Comparison of ENCODE assay signal across 1 cellular context in the genomic region with DNA sequence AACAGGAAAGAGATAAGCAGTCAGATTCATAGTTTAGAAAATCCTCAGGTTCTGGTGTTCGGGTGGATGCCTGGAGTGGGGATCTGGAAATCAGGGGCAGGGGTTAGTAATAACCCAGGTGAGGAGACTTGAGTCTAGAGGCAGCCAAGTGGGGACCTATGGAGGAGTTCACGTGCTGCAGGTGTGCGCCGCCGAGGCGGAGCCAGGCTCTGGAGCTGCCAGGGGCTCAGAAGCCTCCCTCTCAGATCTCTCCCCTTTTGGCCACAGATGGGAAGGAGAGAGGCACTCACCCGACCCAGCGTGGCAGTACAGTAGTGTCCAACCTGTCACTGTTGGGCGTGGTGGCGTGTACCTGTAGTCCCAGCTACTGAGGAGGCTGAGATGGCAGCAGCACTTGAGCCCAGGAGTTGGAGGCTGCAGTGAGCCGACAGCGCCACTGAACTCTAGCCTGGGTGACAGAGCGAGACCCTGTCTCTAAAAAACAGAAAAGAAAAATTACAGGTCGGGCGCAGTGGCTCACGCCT.
TF ChIP-seq lines count a peak whose summit lies in the region.

No MANE protein-coding gene starts in this region.

TF ChIP-seq in SK-N-SH treated with all-trans-retinoic acid at 6 μM for 48 hours, 23 proteins besides CTCF, POLR2A, EP300 and RAD21:
- TF ChIP-seq, protein P1, sequence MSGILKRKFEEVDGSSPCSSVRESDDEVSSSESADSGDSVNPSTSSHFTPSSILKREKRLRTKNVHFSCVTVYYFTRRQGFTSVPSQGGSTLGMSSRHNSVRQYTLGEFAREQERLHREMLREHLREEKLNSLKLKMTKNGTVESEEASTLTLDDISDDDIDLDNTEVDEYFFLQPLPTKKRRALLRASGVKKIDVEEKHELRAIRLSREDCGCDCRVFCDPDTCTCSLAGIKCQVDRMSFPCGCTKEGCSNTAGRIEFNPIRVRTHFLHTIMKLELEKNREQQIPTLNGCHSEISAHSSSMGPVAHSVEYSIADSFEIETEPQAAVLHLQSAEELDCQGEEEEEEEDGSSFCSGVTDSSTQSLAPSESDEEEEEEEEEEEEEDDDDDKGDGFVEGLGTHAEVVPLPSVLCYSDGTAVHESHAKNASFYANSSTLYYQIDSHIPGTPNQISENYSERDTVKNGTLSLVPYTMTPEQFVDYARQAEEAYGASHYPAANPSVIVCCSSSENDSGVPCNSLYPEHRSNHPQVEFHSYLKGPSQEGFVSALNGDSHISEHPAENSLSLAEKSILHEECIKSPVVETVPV (CRISPR knock-in tag; IDR thresholded peaks at IDR 0.05), result no peak
- TF ChIP-seq, protein P2, sequence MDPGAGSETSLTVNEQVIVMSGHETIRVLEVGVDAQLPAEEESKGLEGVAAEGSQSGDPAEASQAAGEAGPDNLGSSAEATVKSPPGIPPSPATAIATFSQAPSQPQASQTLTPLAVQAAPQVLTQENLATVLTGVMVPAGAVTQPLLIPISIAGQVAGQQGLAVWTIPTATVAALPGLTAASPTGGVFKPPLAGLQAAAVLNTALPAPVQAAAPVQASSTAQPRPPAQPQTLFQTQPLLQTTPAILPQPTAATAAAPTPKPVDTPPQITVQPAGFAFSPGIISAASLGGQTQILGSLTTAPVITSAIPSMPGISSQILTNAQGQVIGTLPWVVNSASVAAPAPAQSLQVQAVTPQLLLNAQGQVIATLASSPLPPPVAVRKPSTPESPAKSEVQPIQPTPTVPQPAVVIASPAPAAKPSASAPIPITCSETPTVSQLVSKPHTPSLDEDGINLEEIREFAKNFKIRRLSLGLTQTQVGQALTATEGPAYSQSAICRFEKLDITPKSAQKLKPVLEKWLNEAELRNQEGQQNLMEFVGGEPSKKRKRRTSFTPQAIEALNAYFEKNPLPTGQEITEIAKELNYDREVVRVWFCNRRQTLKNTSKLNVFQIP (CRISPR knock-in tag; IDR thresholded peaks at IDR 0.05; ENCODE audit: borderline replicate concordance, low read depth), result no peak
- TF ChIP-seq TCF4 (CRISPR knock-in tag; IDR thresholded peaks at IDR 0.05; ENCODE audit: borderline replicate concordance) (no peak), CSDC2 (CRISPR knock-in tag; IDR thresholded peaks at IDR 0.05) (no peak), GLIS3 (CRISPR knock-in tag; IDR thresholded peaks at IDR 0.05) (no peak), TOX (CRISPR knock-in tag; IDR thresholded peaks at IDR 0.05; ENCODE audit: borderline replicate concordance) (no peak), ZNF8 (CRISPR knock-in tag; IDR thresholded peaks at IDR 0.05) (no peak), BACH2 (CRISPR knock-in tag; IDR thresholded peaks at IDR 0.05; ENCODE audit: borderline replicate concordance) (no peak), ZFP30 (CRISPR knock-in tag; IDR thresholded peaks at IDR 0.05) (no peak)
- TF ChIP-seq, protein P3, sequence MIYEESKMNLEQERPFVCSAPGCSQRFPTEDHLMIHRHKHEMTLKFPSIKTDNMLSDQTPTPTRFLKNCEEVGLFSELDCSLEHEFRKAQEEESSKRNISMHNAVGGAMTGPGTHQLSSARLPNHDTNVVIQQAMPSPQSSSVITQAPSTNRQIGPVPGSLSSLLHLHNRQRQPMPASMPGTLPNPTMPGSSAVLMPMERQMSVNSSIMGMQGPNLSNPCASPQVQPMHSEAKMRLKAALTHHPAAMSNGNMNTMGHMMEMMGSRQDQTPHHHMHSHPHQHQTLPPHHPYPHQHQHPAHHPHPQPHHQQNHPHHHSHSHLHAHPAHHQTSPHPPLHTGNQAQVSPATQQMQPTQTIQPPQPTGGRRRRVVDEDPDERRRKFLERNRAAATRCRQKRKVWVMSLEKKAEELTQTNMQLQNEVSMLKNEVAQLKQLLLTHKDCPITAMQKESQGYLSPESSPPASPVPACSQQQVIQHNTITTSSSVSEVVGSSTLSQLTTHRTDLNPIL (CRISPR knock-in tag; IDR thresholded peaks at IDR 0.05; ENCODE audit: low read depth), result no peak
- TF ChIP-seq, protein P4, sequence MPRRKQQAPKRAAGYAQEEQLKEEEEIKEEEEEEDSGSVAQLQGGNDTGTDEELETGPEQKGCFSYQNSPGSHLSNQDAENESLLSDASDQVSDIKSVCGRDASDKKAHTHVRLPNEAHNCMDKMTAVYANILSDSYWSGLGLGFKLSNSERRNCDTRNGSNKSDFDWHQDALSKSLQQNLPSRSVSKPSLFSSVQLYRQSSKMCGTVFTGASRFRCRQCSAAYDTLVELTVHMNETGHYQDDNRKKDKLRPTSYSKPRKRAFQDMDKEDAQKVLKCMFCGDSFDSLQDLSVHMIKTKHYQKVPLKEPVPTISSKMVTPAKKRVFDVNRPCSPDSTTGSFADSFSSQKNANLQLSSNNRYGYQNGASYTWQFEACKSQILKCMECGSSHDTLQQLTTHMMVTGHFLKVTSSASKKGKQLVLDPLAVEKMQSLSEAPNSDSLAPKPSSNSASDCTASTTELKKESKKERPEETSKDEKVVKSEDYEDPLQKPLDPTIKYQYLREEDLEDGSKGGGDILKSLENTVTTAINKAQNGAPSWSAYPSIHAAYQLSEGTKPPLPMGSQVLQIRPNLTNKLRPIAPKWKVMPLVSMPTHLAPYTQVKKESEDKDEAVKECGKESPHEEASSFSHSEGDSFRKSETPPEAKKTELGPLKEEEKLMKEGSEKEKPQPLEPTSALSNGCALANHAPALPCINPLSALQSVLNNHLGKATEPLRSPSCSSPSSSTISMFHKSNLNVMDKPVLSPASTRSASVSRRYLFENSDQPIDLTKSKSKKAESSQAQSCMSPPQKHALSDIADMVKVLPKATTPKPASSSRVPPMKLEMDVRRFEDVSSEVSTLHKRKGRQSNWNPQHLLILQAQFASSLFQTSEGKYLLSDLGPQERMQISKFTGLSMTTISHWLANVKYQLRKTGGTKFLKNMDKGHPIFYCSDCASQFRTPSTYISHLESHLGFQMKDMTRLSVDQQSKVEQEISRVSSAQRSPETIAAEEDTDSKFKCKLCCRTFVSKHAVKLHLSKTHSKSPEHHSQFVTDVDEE (CRISPR knock-in tag; IDR thresholded peaks at IDR 0.05), result no peak
- TF ChIP-seq, protein P5, sequence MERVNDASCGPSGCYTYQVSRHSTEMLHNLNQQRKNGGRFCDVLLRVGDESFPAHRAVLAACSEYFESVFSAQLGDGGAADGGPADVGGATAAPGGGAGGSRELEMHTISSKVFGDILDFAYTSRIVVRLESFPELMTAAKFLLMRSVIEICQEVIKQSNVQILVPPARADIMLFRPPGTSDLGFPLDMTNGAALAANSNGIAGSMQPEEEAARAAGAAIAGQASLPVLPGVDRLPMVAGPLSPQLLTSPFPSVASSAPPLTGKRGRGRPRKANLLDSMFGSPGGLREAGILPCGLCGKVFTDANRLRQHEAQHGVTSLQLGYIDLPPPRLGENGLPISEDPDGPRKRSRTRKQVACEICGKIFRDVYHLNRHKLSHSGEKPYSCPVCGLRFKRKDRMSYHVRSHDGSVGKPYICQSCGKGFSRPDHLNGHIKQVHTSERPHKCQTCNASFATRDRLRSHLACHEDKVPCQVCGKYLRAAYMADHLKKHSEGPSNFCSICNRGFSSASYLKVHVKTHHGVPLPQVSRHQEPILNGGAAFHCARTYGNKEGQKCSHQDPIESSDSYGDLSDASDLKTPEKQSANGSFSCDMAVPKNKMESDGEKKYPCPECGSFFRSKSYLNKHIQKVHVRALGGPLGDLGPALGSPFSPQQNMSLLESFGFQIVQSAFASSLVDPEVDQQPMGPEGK (CRISPR knock-in tag; IDR thresholded peaks at IDR 0.05; ENCODE audit: borderline replicate concordance), result no peak
